5 cellular contexts compared by ENCODE assay signal in the genomic region with DNA sequence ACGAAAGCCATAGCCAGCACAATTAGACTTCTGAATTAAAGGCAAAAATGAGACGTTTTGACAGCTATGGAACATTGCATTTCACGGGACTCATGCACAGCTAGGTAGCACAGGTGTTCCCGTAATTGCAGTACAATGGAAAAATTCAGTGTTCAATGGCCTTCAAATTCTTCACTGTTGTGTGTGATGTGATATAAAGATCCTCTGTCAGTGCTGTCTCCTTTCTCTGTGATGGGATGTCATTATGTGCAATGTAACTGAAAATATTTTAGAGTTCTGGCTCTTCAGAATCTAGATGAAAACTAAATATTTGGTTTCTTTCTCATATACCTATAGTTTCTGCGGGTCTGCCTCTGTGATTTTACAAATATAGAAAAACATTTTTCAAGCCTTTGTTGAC.
"Had no signal": no experiment of that assay in that cellular context is flagged by ENCODE, and none has a peak within 500 bp of the region (broad histone marks: within the 10 kb centered on the region; RNA-seq: fewer than 3 reads in every experiment).

No MANE protein-coding gene starts in this region.

- H3K27me3 Mint-ChIP-seq: IgD-negative memory B cell had no signal

- DNase-seq: IMR-90 had no signal

- ATAC-seq: HepG2, K562 had no signal

- H3K4me3 ChIP-seq: K562 had no signal

- H3K27ac ChIP-seq: HL-60 had no signal

- H3K4me3 Mint-ChIP-seq: IgD-negative memory B cell had no signal

- H3K36me3 Mint-ChIP-seq: IgD-negative memory B cell had no signal

- H3K27ac Mint-ChIP-seq: IgD-negative memory B cell had no signal
